ENCODE assay signal across 18 cellular contexts in the genomic region with DNA sequence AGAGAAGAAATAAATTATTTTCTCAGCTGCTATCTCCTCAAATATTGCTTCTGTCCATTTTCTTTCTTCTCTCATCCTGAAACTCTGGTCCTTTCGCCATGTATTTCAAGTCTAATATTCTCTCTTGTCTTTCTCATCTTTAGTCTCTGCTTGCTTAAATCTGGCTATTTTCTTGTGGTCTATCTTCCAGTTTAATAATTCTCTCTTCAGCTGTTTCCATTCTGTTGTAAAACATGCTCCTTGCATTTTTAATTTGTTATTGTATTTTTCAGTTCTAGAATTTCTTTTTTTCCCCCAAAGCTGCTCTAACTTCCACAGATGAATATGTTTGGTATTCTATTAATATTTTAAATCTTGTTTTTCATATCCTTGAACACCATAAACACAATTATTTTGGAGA.
A peak's percentile ranks its signal among the peaks of the same experiment; 100 is the strongest.
DNase-seq lines count a peak whose midpoint lies in the region; ATAC-seq, FAIRE-seq and TF ChIP-seq lines count a peak whose summit lies in the region.
"Had no signal": no experiment of that assay in that cellular context is flagged by ENCODE, and none has a peak within 500 bp of the region (broad histone marks: within the 10 kb centered on the region; RNA-seq: fewer than 3 reads in every experiment).

No MANE protein-coding gene starts in this region.

- no peaks in the 10 kb centered on the region for H4K20me1 ChIP-seq in SK-N-SH (ENCODE audit: insufficient read depth)
- no peaks in the 10 kb centered on the region for H4K20me1 ChIP-seq in K562 (replicated peaks; ENCODE audit: control insufficient read depth, insufficient read depth, low read length)
- H4K20me1 ChIP-seq: BLaER1 treated with 17β-estradiol and CSF1 and Interleukin-3, amounts not matched to agents 10 nM and 100 nM had no signal

- H3K79me2 ChIP-seq in SK-N-SH (ENCODE audit: insufficient read depth) (no peaks in the 10 kb centered on the region), K562 (ENCODE audit: control insufficient read depth, insufficient read depth, low read length) (no peaks in the 10 kb centered on the region)

- H3K27ac ChIP-seq in SK-N-SH (ENCODE audit: low read depth in 2 of 2, low read length in 1 of 2) = no peak overlapping the region
- no peak overlapping the region for H3K27ac ChIP-seq in K562 (ENCODE audit: extremely low read depth, low read depth, low read length)
- no peak overlapping the region for H3K27ac ChIP-seq in uterus
- H3K27ac ChIP-seq: BLaER1 treated with 17β-estradiol and CSF1 and Interleukin-3, amounts not matched to agents 10 nM and 100 nM; GM23248; HL-60 had no signal

- H3K9ac ChIP-seq in SK-N-SH (no peak overlapping the region), K562 (ENCODE audit: insufficient read depth in 1 of 2, low read depth in 2 of 2, low read length in 2 of 2) (no peak overlapping the region)
- H3K9ac ChIP-seq: BLaER1 treated with 17β-estradiol and CSF1 and Interleukin-3, amounts not matched to agents 10 nM and 100 nM; GM23248 had no signal

- FAIRE-seq in K562 (lab: Jason Lieb, UNC) (no peak), islet of Langerhans (lab: Jason Lieb, UNC) (peak; percentile 51)
- FAIRE-seq: GM18507 had no signal

- BruUV-seq in K562 (replicated peaks; lab: Mats Ljungman, UMichigan) = no TSS peak

- intact Hi-C loops in K562 (cut with micrococcal nuclease) = no loop called here
- intact Hi-C loops in uterus (cut with DNase I; ENCODE audit: low total_unique reads) = no loop called here
- intact Hi-C loops in activated CD8-positive, alpha-beta T cell treated with anti-CD3 and anti-CD28 coated beads for 36 hours (cut with micrococcal nuclease) = no loop called here

- H3K36me3 Mint-ChIP-seq in activated CD8-positive, alpha-beta T cell treated with anti-CD3 and anti-CD28 coated beads for 36 hours (ENCODE audit: low read depth) = peaks cover 1% of the 10 kb centered on the region
- H3K36me3 Mint-ChIP-seq: CD4-positive, CD25-positive, alpha-beta regulatory T cell had no signal

- TF ChIP-seq POLR2A in K562 (conservative IDR thresholded peaks at IDR 0.05) (no peak), uterus (IDR thresholded peaks at IDR 0.05) (no peak)

- H3K36me3 ChIP-seq in SK-N-SH (replicated peaks in 1 of 2; ENCODE audit: control insufficient read depth in 1 of 2, insufficient read depth in 2 of 2, low read length in 1 of 2) (no peaks in the 10 kb centered on the region), K562 (ENCODE audit: control insufficient read depth, insufficient read depth, low read length) (no peaks in the 10 kb centered on the region), uterus (no peaks in the 10 kb centered on the region)
- H3K36me3 ChIP-seq: BLaER1 treated with 17β-estradiol and CSF1 and Interleukin-3, amounts not matched to agents 10 nM and 100 nM had no signal

- TF ChIP-seq CTCF in SK-N-SH (IDR thresholded peaks at IDR 0.05) (no peak), K562 (IDR thresholded peaks at IDR 0.05 in 2 of 3, conservative IDR thresholded peaks at IDR 0.05 in 1 of 3; ENCODE audit: insufficient read depth in 2 of 3, low read depth in 1 of 3, low read length in 3 of 3) (no peak), uterus (IDR thresholded peaks at IDR 0.05) (no peak)
- no peak for TF ChIP-seq CTCF in activated CD8-positive, alpha-beta T cell treated with anti-CD3 and anti-CD28 coated beads for 36 hours (IDR thresholded peaks at IDR 0.05)

- CTCF ChIA-PET in SK-N-SH (lab: Yijun Ruan, JAX) = interaction anchor here (1.4 kb wide), 1 partner anchor 10 kb away, joined by 3 read pairs; no protein-coding TSS in a partner anchor
- CTCF ChIA-PET in K562 (lab: Yijun Ruan, JAX; ENCODE audit: low intra/inter-chr PET ratio) = no interaction called here
- CTCF ChIA-PET in activated CD8-positive, alpha-beta T cell treated with anti-CD3 and anti-CD28 coated beads for 36 hours (lab: Charles Lee) = no interaction called here

- no peak for DNase-seq in SK-N-SH
- DNase-seq in K562 (ENCODE audit: extremely low read depth in 1 of 4, low spot score in 3 of 4) = no peak
- no peak for DNase-seq in uterus
- no peak for DNase-seq in activated CD8-positive, alpha-beta T cell treated with anti-CD3 and anti-CD28 coated beads for 36 hours
- no peak for DNase-seq in activated naive CD4-positive, alpha-beta T cell (lab: John Stamatoyannopoulos, UW)
- DNase-seq in COR-L47 (lab: John Stamatoyannopoulos, UW) = no peak
- DNase-seq: 8988T; Calu3; CD4-positive, CD25-positive, alpha-beta regulatory T cell; DMS 273 treated with DMSO at 0.1 percent for 48 hours; GM23248; H7; KBM-7 had no signal

- no peak overlapping the region for H3K4me3 ChIP-seq in SK-N-SH (ENCODE audit: low read depth in 2 of 2, low read length in 1 of 2)
- no peak overlapping the region for H3K4me3 ChIP-seq in K562
- H3K4me3 ChIP-seq in uterus = no peak overlapping the region
- H3K4me3 ChIP-seq: BLaER1 treated with 17β-estradiol and CSF1 and Interleukin-3, amounts not matched to agents 10 nM and 100 nM; GM23248 had no signal

- peaks cover 6% of the 10 kb centered on the region for H3K27me3 Mint-ChIP-seq in activated CD8-positive, alpha-beta T cell treated with anti-CD3 and anti-CD28 coated beads for 36 hours

- no peak for TF ChIP-seq EP300 in SK-N-SH (IDR thresholded peaks at IDR 0.05; ENCODE audit: borderline replicate concordance in 1 of 2, low read depth in 1 of 2, low read length in 1 of 2)
- no peak for TF ChIP-seq EP300 in K562 (IDR thresholded peaks at IDR 0.05; ENCODE audit: low read length)

- H3K4me3 Mint-ChIP-seq in activated CD8-positive, alpha-beta T cell treated with anti-CD3 and anti-CD28 coated beads for 36 hours = no peak overlapping the region
- H3K4me3 Mint-ChIP-seq: CD4-positive, CD25-positive, alpha-beta regulatory T cell had no signal

- no peak overlapping the region for H3K27ac Mint-ChIP-seq in activated CD8-positive, alpha-beta T cell treated with anti-CD3 and anti-CD28 coated beads for 36 hours
- H3K27ac Mint-ChIP-seq: CD4-positive, CD25-positive, alpha-beta regulatory T cell had no signal

- no peaks in the 10 kb centered on the region for H3K4me1 Mint-ChIP-seq in activated CD8-positive, alpha-beta T cell treated with anti-CD3 and anti-CD28 coated beads for 36 hours (ENCODE audit: low read depth)
- H3K4me1 Mint-ChIP-seq: CD4-positive, CD25-positive, alpha-beta regulatory T cell had no signal

- no peaks in the 10 kb centered on the region for H3F3A ChIP-seq in SK-N-SH (replicated peaks; ENCODE audit: insufficient read depth)

- no peak for TF ChIP-seq RAD21 in SK-N-SH (IDR thresholded peaks at IDR 0.05; ENCODE audit: low read length)
- no peak for TF ChIP-seq RAD21 in K562 (CRISPR knock-in tag; conservative IDR thresholded peaks at IDR 0.05 in 1 of 2, IDR thresholded peaks at IDR 0.05 in 1 of 2)

- H3K4me1 ChIP-seq in SK-N-SH (ENCODE audit: control insufficient read depth in 1 of 2, insufficient read depth in 2 of 2, low read depth in 1 of 2, low read length in 1 of 2) = no peaks in the 10 kb centered on the region
- H3K4me1 ChIP-seq in K562 (replicated peaks in 1 of 2; ENCODE audit: control insufficient read depth in 2 of 2, insufficient read depth in 2 of 2, low read length in 2 of 2) = no peaks in the 10 kb centered on the region
- no peaks in the 10 kb centered on the region for H3K4me1 ChIP-seq in uterus
- H3K4me1 ChIP-seq: BLaER1 treated with 17β-estradiol and CSF1 and Interleukin-3, amounts not matched to agents 10 nM and 100 nM had no signal

- ATAC-seq in SK-N-SH treated with all-trans-retinoic acid at 6 μM for 48 hours = no peak
- no peak for ATAC-seq in K562
- ATAC-seq in activated CD8-positive, alpha-beta T cell treated with anti-CD3 and anti-CD28 coated beads for 36 hours = no peak

- H3K4me2 ChIP-seq in SK-N-SH = no peak overlapping the region
- H3K4me2 ChIP-seq in K562 (ENCODE audit: insufficient read depth, low read length) = no peak overlapping the region
- H3K4me2 ChIP-seq: BLaER1 treated with 17β-estradiol and CSF1 and Interleukin-3, amounts not matched to agents 10 nM and 100 nM had no signal

- H3K27me3 ChIP-seq in SK-N-SH (ENCODE audit: insufficient read depth) (no peaks in the 10 kb centered on the region), K562 (ENCODE audit: control insufficient read depth in 2 of 2, insufficient read depth in 2 of 2, low read length in 2 of 2) (no peaks in the 10 kb centered on the region; a peak in 1 of 5 replicates), uterus (no peaks in the 10 kb centered on the region)
- H3K27me3 ChIP-seq: BLaER1 treated with 17β-estradiol and CSF1 and Interleukin-3, amounts not matched to agents 10 nM and 100 nM had no signal

- H3K9me3 Mint-ChIP-seq in activated CD8-positive, alpha-beta T cell treated with anti-CD3 and anti-CD28 coated beads for 36 hours = peaks cover 19% of the 10 kb centered on the region

- 3% methylated on average over 1 of the region's 1 CpG for WGBS in SK-N-SH (ENCODE audit: low lambda C conversion rate)
- WGBS in K562 (ENCODE audit: insufficient coverage, low coverage, missing lambda C conversion rate) = 4% methylated on average over 1 of the region's 1 CpG

- H3K9me2 ChIP-seq in SK-N-SH = no peaks in the 10 kb centered on the region

- no peaks in the 10 kb centered on the region for H3K9me1 ChIP-seq in K562 (ENCODE audit: control insufficient read depth, insufficient read depth, low read length)

- POLR2A ChIA-PET in SK-N-SH (lab: Yijun Ruan, JAX) (no interaction called here), K562 (lab: Yijun Ruan, JAX) (no interaction called here)
- POLR2A ChIA-PET in activated CD8-positive, alpha-beta T cell treated with anti-CD3 and anti-CD28 coated beads for 36 hours (lab: Charles Lee) = no interaction called here

- no peak overlapping the region for H2AFZ ChIP-seq in SK-N-SH (ENCODE audit: low read depth)
- H2AFZ ChIP-seq in K562 (ENCODE audit: low read depth, low read length) = no peak overlapping the region
- H2AFZ ChIP-seq: GM23248 had no signal

- peaks cover 14% of the 10 kb centered on the region; the same call in 1 of the 2 replicates for H3K9me3 ChIP-seq in SK-N-SH
- H3K9me3 ChIP-seq in K562 (replicated peaks; ENCODE audit: control insufficient read depth, insufficient read depth, low read depth, low read length) = no peaks in the 10 kb centered on the region
- H3K9me3 ChIP-seq in uterus = peaks cover 0 to 8% of the 10 kb centered on the region in 2 donors

- in situ Hi-C loops in K562 (cut with MboI) = no loop called here

TF ChIP-seq in SK-N-SH treated with all-trans-retinoic acid at 6 μM for 48 hours, 23 proteins besides CTCF, POLR2A, EP300 and RAD21:
- TF ChIP-seq TCF4 (CRISPR knock-in tag; IDR thresholded peaks at IDR 0.05; ENCODE audit: borderline replicate concordance) (no peak), ZFP30 (CRISPR knock-in tag; IDR thresholded peaks at IDR 0.05) (peak; percentile 95)

TF ChIP-seq in SK-N-SH, 30 proteins besides CTCF, POLR2A, EP300 and RAD21 (continues in another document):
- no peak for TF ChIP-seq TEAD4 (IDR thresholded peaks at IDR 0.05; ENCODE audit: borderline replicate concordance, insufficient read depth)

TF ChIP-seq in K562, 482 proteins besides CTCF, POLR2A, EP300 and RAD21:
- no peak for TF ChIP-seq CXXC5 (CRISPR knock-in tag; IDR thresholded peaks at IDR 0.05)
- TF ChIP-seq CBX3 (IDR thresholded peaks at IDR 0.05; ENCODE audit: borderline replicate concordance in 1 of 2, low read length in 2 of 2) = peak in 1 of 2 experiments; percentile 53; a peak in 1 of 3 replicates
- peak; percentile 75; the same call in 1 of the 2 replicates for TF ChIP-seq ZFP30 (CRISPR knock-in tag; IDR thresholded peaks at IDR 0.05; ENCODE audit: borderline replicate concordance)
- TF ChIP-seq ETS2 (tag; IDR thresholded peaks at IDR 0.05; ENCODE audit: borderline replicate concordance, poor library complexity, severe bottlenecking) = no peak
TF ChIP-seq in K562: peak in this region for 2.
